ENCODE assay signal across 8 cellular contexts in genomic region chr11:103601230-103601846, GRCh38.
A peak's percentile ranks its signal among the peaks of the same experiment; 100 is the strongest.
DNase-seq lines count a peak whose midpoint lies in the region; ATAC-seq and TF ChIP-seq lines count a peak whose summit lies in the region.

No MANE protein-coding gene starts in this region.

- no peaks in the 10 kb centered on the region for H3K9me3 Mint-ChIP-seq in natural killer cell treated with Interleukin-12 subunit alpha and Interleukin-12 subunit beta and Interleukin-15 and Interleukin-18, amount 100 ng/mL, for 72 hours

- H3K4me3 Mint-ChIP-seq in natural killer cell treated with Interleukin-12 subunit alpha and Interleukin-12 subunit beta and Interleukin-15 and Interleukin-18, amount 100 ng/mL, for 72 hours, result no peak overlapping the region

- H3K27me3 Mint-ChIP-seq in natural killer cell treated with Interleukin-12 subunit alpha and Interleukin-12 subunit beta and Interleukin-15 and Interleukin-18, amount 100 ng/mL, for 72 hours, result peaks cover 12 to 38% of the 10 kb centered on the region in 2 donors

- no peak overlapping the region for H3K27ac Mint-ChIP-seq in natural killer cell treated with Interleukin-12 subunit alpha and Interleukin-12 subunit beta and Interleukin-15 and Interleukin-18, amount 100 ng/mL, for 72 hours

- H3K4me1 Mint-ChIP-seq in natural killer cell treated with Interleukin-12 subunit alpha and Interleukin-12 subunit beta and Interleukin-15 and Interleukin-18, amount 100 ng/mL, for 72 hours (ENCODE audit: low read depth in 2 of 2), result no peaks in the 10 kb centered on the region

- ATAC-seq in GM18909 (IDR thresholded peaks at IDR 0.05; ENCODE audit: poor library complexity, unreplicated experiment) (peak; percentile 98), HG03039 (IDR thresholded peaks at IDR 0.05; ENCODE audit: unreplicated experiment) (peak; percentile 97)
- ATAC-seq in natural killer cell treated with Interleukin-12 subunit alpha and Interleukin-12 subunit beta and Interleukin-15 and Interleukin-18, amount 100 ng/mL, for 72 hours, result peak; percentile 57 to 67

- no peaks in the 10 kb centered on the region for H3K36me3 Mint-ChIP-seq in natural killer cell treated with Interleukin-12 subunit alpha and Interleukin-12 subunit beta and Interleukin-15 and Interleukin-18, amount 100 ng/mL, for 72 hours

- DNase-seq in COR-L47 (lab: John Stamatoyannopoulos, UW) (peak; percentile 43), NCI-H1694 (lab: John Stamatoyannopoulos, UW) (peak; percentile 24), SW480 (ENCODE audit: low spot score) (peak; percentile 71), erythroblast (lab: John Stamatoyannopoulos, UW) (peak; percentile 47 to 57), mucosa of gallbladder (ENCODE audit: low spot score) (no peak)
- no peak for DNase-seq in natural killer cell treated with Interleukin-12 subunit alpha and Interleukin-12 subunit beta and Interleukin-15 and Interleukin-18, amount 100 ng/mL, for 72 hours (ENCODE audit: low spot score)

- TF ChIP-seq POLR2A in erythroblast (IDR thresholded peaks at IDR 0.05; ENCODE audit: low read length), result no peak

Comparison
In these comparisons a context has a peak if more than half of its experiments do, and no peak if none do; other contexts are left out.
1. DNase-seq: peak in COR-L47 (single experiment), NCI-H1694 (single experiment), SW480 (single experiment) and erythroblast (2 of 2); none in natural killer cell treated with Interleukin-12 subunit alpha and Interleukin-12 subunit beta and Interleukin-15 and Interleukin-18, amount 100 ng/mL, for 72 hours (single experiment) and mucosa of gallbladder (single experiment).
2. Peak in every context shown above with its lines, with median percentiles within 50 percentile points of each other: ATAC-seq.